ENCODE assay signal across 10 cellular contexts in genomic region chr11:77081976-77082836, GRCh38. TPM values are rescaled to one million over a fixed set of nuclear protein-coding genes. Genes with fewer than 3 reads are reported as not detected.
A peak's percentile ranks its signal among the peaks of the same experiment; 100 is the strongest.
DNase-seq lines count a peak whose midpoint lies in the region; ATAC-seq, FAIRE-seq and TF ChIP-seq lines count a peak whose summit lies in the region.
"Had no signal": no experiment of that assay in that cellular context is flagged by ENCODE, and none has a peak within 500 bp of the region (broad histone marks: within the 10 kb centered on the region; RNA-seq: fewer than 3 reads in every experiment).

No MANE protein-coding gene starts in this region.

- H4K20me1 ChIP-seq in endothelial cell of umbilical vein (replicated peaks; ENCODE audit: control insufficient read depth, extremely low read depth, insufficient read depth, low read length) (no peaks in the 10 kb centered on the region), OCI-LY7 (ENCODE audit: insufficient read depth, low read length) (no peaks in the 10 kb centered on the region)

- H3K79me2 ChIP-seq in endothelial cell of umbilical vein (ENCODE audit: control insufficient read depth, insufficient read depth, low read length) (no peaks in the 10 kb centered on the region), OCI-LY7 (ENCODE audit: insufficient read depth, low read depth, low read length) (no peaks in the 10 kb centered on the region)

- H3K27ac Mint-ChIP-seq in T-cell, result peak overlapping the region; percentile 98 to 99

- H3K27me3 ChIP-seq in AG04450 (ENCODE audit: control insufficient read depth, insufficient read depth, low read length) (no peaks in the 10 kb centered on the region), endothelial cell of umbilical vein (ENCODE audit: control insufficient read depth in 2 of 2, insufficient read depth in 2 of 2, low read length in 2 of 2) (no peaks in the 10 kb centered on the region), neuronal stem cell (ENCODE audit: control insufficient read depth in 3 of 3, insufficient read depth in 3 of 3, low read depth in 1 of 3, low read length in 3 of 3) (peaks cover 0 to 1% (median 0%) of the 10 kb centered on the region in 3 experiments)

- H2BK120ac ChIP-seq in neuronal stem cell (ENCODE audit: low read depth, low read length), result no peak overlapping the region

- no peaks in the 10 kb centered on the region for H3K36me3 Mint-ChIP-seq in T-cell

- H3K14ac ChIP-seq in neuronal stem cell (ENCODE audit: low read length), result peak overlapping the region; percentile 79

- peaks cover 18 to 30% (median 22%) of the 10 kb centered on the region in 3 donors for H3K4me1 Mint-ChIP-seq in T-cell

- H3K9me1 ChIP-seq in endothelial cell of umbilical vein (replicated peaks; ENCODE audit: control insufficient read depth, extremely low read depth, insufficient read depth, low read length), result no peaks in the 10 kb centered on the region

- WGBS in neuronal stem cell (ENCODE audit: extremely low coverage in 2 of 2, insufficient read length in 2 of 2, insufficient replicate concordance in 1 of 2), 2 donors, result no CpG with 5 or more reads among the region's 11 CpGs

- H3K4me1 ChIP-seq in endothelial cell of umbilical vein (ENCODE audit: control insufficient read depth, extremely low read depth, insufficient read depth, low read length), result peaks cover 14% of the 10 kb centered on the region
- peaks cover 2 to 6% of the 10 kb centered on the region in 2 donors for H3K4me1 ChIP-seq in neuronal stem cell (ENCODE audit: control insufficient read depth in 2 of 2, insufficient read depth in 1 of 2, low read depth in 1 of 2, low read length in 2 of 2)
- no peaks in the 10 kb centered on the region for H3K4me1 ChIP-seq in OCI-LY7 (ENCODE audit: insufficient read depth, low read length, poor library complexity, severe bottlenecking)

- no peaks in the 10 kb centered on the region for H3K79me1 ChIP-seq in neuronal stem cell (ENCODE audit: low read depth, low read length)

- no peak for TF ChIP-seq POLR2A in endothelial cell of umbilical vein (IDR thresholded peaks at IDR 0.05; ENCODE audit: low read depth, low read length)

- H2AFZ ChIP-seq in endothelial cell of umbilical vein (ENCODE audit: low read depth, low read length) (peak overlapping the region; percentile 46), neuronal stem cell (ENCODE audit: low read length) (no peak overlapping the region), OCI-LY7 (ENCODE audit: low read length) (no peak overlapping the region)

- DNase-seq in AG04450 (ENCODE audit: low read depth, low spot score) (no peak), T-cell (peak in 3 of 34 experiments; percentile 3 to 26 (median 23)), endothelial cell of umbilical vein (ENCODE audit: low read depth, low spot score) (no peak), neuronal stem cell (ENCODE audit: low spot score) (no peak), OCI-LY7 (ENCODE audit: low spot score) (no peak), NCI-H2081 (lab: John Stamatoyannopoulos, UW) (no peak), GM13977 (ENCODE audit: low spot score) (no peak)

- dilution Hi-C loops in endothelial cell of umbilical vein (cut with MboI; ENCODE audit: extremely low pct_ligation_motif_present, low sequenced_read_pairs), result no loop called here

- no TSS peak for BruUV-seq in endothelial cell of umbilical vein (replicated peaks; lab: Mats Ljungman, UMichigan)
- BruUV-seq in OCI-LY7 (replicated peaks; lab: Mats Ljungman, UMichigan), result no TSS peak

- H2BK15ac ChIP-seq in neuronal stem cell (ENCODE audit: low read length), result peak overlapping the region; percentile 96

- in situ Hi-C loops in GM13977 (cut with MboI; ENCODE audit: low pct_unique_long_range_greater_than_20kb, low sequenced_read_pairs, unreplicated experiment), result no loop called here

- peak overlapping the region; percentile 50 for H4K91ac ChIP-seq in neuronal stem cell (ENCODE audit: low read depth, low read length, poor library complexity)

- no peak overlapping the region for H3K4ac ChIP-seq in neuronal stem cell (ENCODE audit: low read length)

- H3K36me3 ChIP-seq in endothelial cell of umbilical vein (ENCODE audit: control insufficient read depth in 2 of 2, extremely low read depth in 1 of 2, insufficient read depth in 2 of 2, low read length in 2 of 2) (no peaks in the 10 kb centered on the region), neuronal stem cell (replicated peaks in 1 of 2; ENCODE audit: control insufficient read depth in 2 of 2, insufficient read depth in 2 of 2, low read length in 2 of 2) (peaks cover 0 to 44% of the 10 kb centered on the region in 2 donors), OCI-LY7 (ENCODE audit: insufficient read depth, low read length) (no peaks in the 10 kb centered on the region)

- TF ChIP-seq CTCF in AG04450 (IDR thresholded peaks at IDR 0.05; ENCODE audit: low read depth, low read length) (no peak), endothelial cell of umbilical vein (IDR thresholded peaks at IDR 0.05; ENCODE audit: extremely low read depth in 1 of 2, insufficient read depth in 1 of 2, low read depth in 1 of 2, low read length in 2 of 2) (no peak), OCI-LY7 (conservative IDR thresholded peaks at IDR 0.05; ENCODE audit: low read length) (no peak), GM13977 (IDR thresholded peaks at IDR 0.05; ENCODE audit: extremely low read depth, insufficient read depth, missing control alignments) (no peak)

- H3K4me2 ChIP-seq in endothelial cell of umbilical vein (ENCODE audit: insufficient read depth, low read length) (peak overlapping the region; percentile 32), neuronal stem cell (ENCODE audit: insufficient read depth, low read length, poor library complexity, severe bottlenecking) (no peak overlapping the region), OCI-LY7 (ENCODE audit: low read length) (no peak overlapping the region)

- H2BK12ac ChIP-seq in neuronal stem cell (ENCODE audit: low read length), result no peak overlapping the region

- no peak overlapping the region for H4K8ac ChIP-seq in neuronal stem cell (ENCODE audit: low read depth, low read length)

- no peaks in the 10 kb centered on the region for H3K27me3 Mint-ChIP-seq in T-cell

- peak overlapping the region; percentile 32 for H2AK5ac ChIP-seq in neuronal stem cell (ENCODE audit: low read depth, low read length)

- intact Hi-C loops in endothelial cell of umbilical vein (cut with micrococcal nuclease), result loop anchor here (1.0 kb wide), 2 partner anchors 9 to 16 kb away; partner anchors contain the start of gene CAPN5
- intact Hi-C loops in OCI-LY7 (cut with micrococcal nuclease; ENCODE audit: unreplicated experiment), result no loop called here

- H3K4me3 ChIP-seq in AG04450 (ENCODE audit: low read depth, low read length) (no peak overlapping the region), endothelial cell of umbilical vein (replicated peaks in 1 of 3; ENCODE audit: insufficient read depth in 1 of 3, low read depth in 1 of 3, low read length in 3 of 3) (peak overlapping the region in 1 of 3 experiments; percentile 5), neuronal stem cell (ENCODE audit: low read length in 2 of 2) (no peak overlapping the region), OCI-LY7 (ENCODE audit: low read depth, low read length, poor library complexity, severe bottlenecking) (no peak overlapping the region)

- H3K9me3 Mint-ChIP-seq in T-cell, result peaks cover 0 to 7% (median 0%) of the 10 kb centered on the region in 3 donors

- no peaks in the 10 kb centered on the region for H3K9me2 ChIP-seq in OCI-LY7 (ENCODE audit: insufficient read depth, low read length)

- POLR2A ChIA-PET in AG04450 (lab: Yijun Ruan, JAX), result no interaction called here
- POLR2A ChIA-PET in T-cell (lab: Charles Lee), result interaction anchor here in 1 of 2 donors (0.5 to 1.2 kb wide), 3 partner anchors 14 to 283 kb away, joined by 3 to 11 read pairs (median 5); no protein-coding TSS in a partner anchor
- POLR2A ChIA-PET in endothelial cell of umbilical vein (lab: Charles Lee), result interaction anchor here (0.6 to 1.3 kb wide), 4 partner anchors 9 to 35 kb away, joined by 3 to 6 read pairs (median 5); partner anchors contain the start of gene CAPN5
- POLR2A ChIA-PET in OCI-LY7 (lab: Charles Lee), result no interaction called here

- CTCF ChIA-PET in AG04450 (lab: Charles Lee), result interaction anchor here (0.8 to 5.0 kb wide), 5 partner anchors 9 to 44 kb away, joined by 3 to 53 read pairs (median 3); no protein-coding TSS in a partner anchor
- CTCF ChIA-PET in T-cell (lab: Charles Lee), result interaction anchor here (0.6 to 2.5 kb wide), 4 partner anchors 8 to 34 kb away, joined by 3 to 9 read pairs (median 4); no protein-coding TSS in a partner anchor
- CTCF ChIA-PET in endothelial cell of umbilical vein (lab: Charles Lee), result interaction anchor here (0.8 to 4.6 kb wide), 16 partner anchors 9 to 359 kb away, joined by 3 to 98 read pairs (median 4); partner anchors contain the start of gene CAPN5
- CTCF ChIA-PET in OCI-LY7 (lab: Charles Lee; ENCODE audit: unreplicated experiment), result no interaction called here

- H3K9me3 ChIP-seq in AG04450 (ENCODE audit: control insufficient read depth, insufficient read depth, low read length), result no peaks in the 10 kb centered on the region
- H3K9me3 ChIP-seq in endothelial cell of umbilical vein (replicated peaks; ENCODE audit: control insufficient read depth, insufficient read depth, low read length), result no peaks in the 10 kb centered on the region
- peaks cover 2 to 14% of the 10 kb centered on the region in 2 donors for H3K9me3 ChIP-seq in neuronal stem cell (replicated peaks in 1 of 2; ENCODE audit: control insufficient read depth in 2 of 2, insufficient read depth in 1 of 2, low read depth in 1 of 2, low read length in 2 of 2)
- peaks cover 7% of the 10 kb centered on the region; the same call in 1 of the 2 replicates for H3K9me3 ChIP-seq in OCI-LY7 (ENCODE audit: low read length)

- H2BK5ac ChIP-seq in neuronal stem cell (ENCODE audit: low read length), result no peak overlapping the region

- no peak for FAIRE-seq in endothelial cell of umbilical vein (lab: Jason Lieb, UNC)

- H3K4me3 Mint-ChIP-seq in T-cell, result peak overlapping the region; percentile 64 to 75 (median 73)

- ATAC-seq in T-cell (replicated peaks in 1 of 4), result peak; percentile 20 to 43 (median 30)
- no peak for ATAC-seq in HG03469 (IDR thresholded peaks at IDR 0.05; ENCODE audit: unreplicated experiment)

- H3K23ac ChIP-seq in neuronal stem cell (ENCODE audit: low read depth, low read length, poor library complexity), result peak overlapping the region; percentile 31

- peak overlapping the region; percentile 64 for H3K18ac ChIP-seq in neuronal stem cell (ENCODE audit: low read length)

- H3K9ac ChIP-seq in endothelial cell of umbilical vein (replicated peaks; ENCODE audit: extremely low read depth, insufficient read depth, low read length) (no peak overlapping the region), neuronal stem cell (ENCODE audit: low read depth, low read length, poor library complexity) (peak overlapping the region; percentile 44)

- H3K27ac ChIP-seq in AG04450 (ENCODE audit: low read depth, low read length) (peak overlapping the region; percentile 39), endothelial cell of umbilical vein (ENCODE audit: insufficient read depth, low read depth, low read length) (no peak overlapping the region), neuronal stem cell (replicated peaks; ENCODE audit: low read length) (no peak overlapping the region), OCI-LY7 (ENCODE audit: low read depth, low read length, poor library complexity, severe bottlenecking) (no peak overlapping the region)
- H3K27ac ChIP-seq: epithelial cell of prostate had no signal

RNA-seq across cellular contexts. Expression of gene CAPN5, which starts 15.4 kb away (rescaled TPM):
- 18.6 and 22.8 TPM in 2 replicates for polyA plus RNA-seq in AG04450 (2011; rRNA removed)
- 19.5 and 24.8 TPM in 2 replicates for polyA minus RNA-seq in AG04450 (2011; rRNA and poly(A)+ RNA removed)
- total RNA-seq in T-cell, result 1 to 10 TPM; 3.1 to 6.4 (median 4.0) TPM
- 14.3 and 15.0 TPM in 2 replicates for total RNA-seq in endothelial cell of umbilical vein
- 16.6 and 17.0 TPM in 2 replicates for polyA plus RNA-seq in endothelial cell of umbilical vein
- polyA plus RNA-seq in endothelial cell of umbilical vein (2011; cell fraction: cytosol; rRNA removed), result 9.6 and 11.1 TPM in 2 replicates
- 36.2 and 38.8 TPM in 2 replicates for polyA plus RNA-seq in endothelial cell of umbilical vein (2011; cell fraction: nucleus; rRNA removed)
- polyA plus RNA-seq in endothelial cell of umbilical vein (2012), result 18.8 and 22.0 TPM in 2 replicates
- 10.2 and 11.7 TPM in 2 replicates for polyA minus RNA-seq in endothelial cell of umbilical vein
- not detected for polyA minus RNA-seq in endothelial cell of umbilical vein (2011; cell fraction: cytosol; rRNA and poly(A)+ RNA removed)
- polyA minus RNA-seq in endothelial cell of umbilical vein (2011; cell fraction: nucleus; rRNA and poly(A)+ RNA removed), result 9.4 and 11.9 TPM in 2 replicates
- polyA plus RNA-seq in neuronal stem cell (2013, experiment 1 of 2), result 7.6 TPM
- polyA plus RNA-seq in neuronal stem cell (2013, experiment 2 of 2), result 8.0 TPM
- total RNA-seq in OCI-LY7 (2014; rRNA removed; shearing (Covaris generic)), result 0.98 and 1.4 TPM in 2 replicates
- total RNA-seq in OCI-LY7 (2022), result 1.5 TPM in 2 replicates

RNA-seq across cellular contexts. Expression of gene OMP, which starts 20.4 kb away (rescaled TPM):
- not detected in 2 replicates for polyA plus RNA-seq in AG04450 (2011; rRNA removed)
- 0.65 and 0.78 TPM in 2 replicates for polyA minus RNA-seq in AG04450 (2011; rRNA and poly(A)+ RNA removed)
- under 1 TPM in 1 of 5 donors, not detected in 4; 0.79 TPM for total RNA-seq in T-cell
- 0.76 and 0.80 TPM in 2 replicates for total RNA-seq in endothelial cell of umbilical vein
- 0.30 TPM in 1 of 2 replicates, not detected in the other for polyA plus RNA-seq in endothelial cell of umbilical vein
- polyA plus RNA-seq in endothelial cell of umbilical vein (2011; cell fraction: cytosol; rRNA removed), result not detected in 2 replicates
- 0.91 TPM in 1 of 2 replicates, not detected in the other for polyA plus RNA-seq in endothelial cell of umbilical vein (2011; cell fraction: nucleus; rRNA removed)
- polyA plus RNA-seq in endothelial cell of umbilical vein (2012), result not detected in 2 replicates
- polyA minus RNA-seq in endothelial cell of umbilical vein, result 1.6 TPM in 1 of 2 replicates, not detected in the other
- not detected for polyA minus RNA-seq in endothelial cell of umbilical vein (2011; cell fraction: cytosol; rRNA and poly(A)+ RNA removed)
- polyA minus RNA-seq in endothelial cell of umbilical vein (2011; cell fraction: nucleus; rRNA and poly(A)+ RNA removed), result 1.3 and 2.8 TPM in 2 replicates
- polyA plus RNA-seq in neuronal stem cell (2013, experiment 1 of 2), result not detected
- polyA plus RNA-seq in neuronal stem cell (2013, experiment 2 of 2), result not detected
- not detected in 2 replicates for total RNA-seq in OCI-LY7 (2014; rRNA removed; shearing (Covaris generic))
- total RNA-seq in OCI-LY7 (2022), result not detected in 2 replicates
- total RNA-seq: lung microvascular endothelial cell had no signal

RNA-seq across cellular contexts. Expression of gene MYO7A, which starts 45.8 kb away (rescaled TPM):
- polyA plus RNA-seq in AG04450 (2011; rRNA removed) (not detected in 2 replicates), endothelial cell of umbilical vein (1.1 and 1.3 TPM in 2 replicates)
- not detected in 2 replicates for polyA minus RNA-seq in AG04450 (2011; rRNA and poly(A)+ RNA removed)
- total RNA-seq in T-cell (1 to 10 TPM in 1 of 5 donors, under 1 TPM in 4; 0.15 to 1.7 (median 0.44) TPM), endothelial cell of umbilical vein (1.4 and 3.6 TPM in 2 replicates), OCI-LY7 (2022) (not detected in 2 replicates)
- 0.94 and 0.96 TPM in 2 replicates for polyA plus RNA-seq in endothelial cell of umbilical vein (2011; cell fraction: cytosol; rRNA removed)
- polyA plus RNA-seq in endothelial cell of umbilical vein (2011; cell fraction: nucleus; rRNA removed), result 3.6 and 4.3 TPM in 2 replicates
- 0.20 and 0.29 TPM in 2 replicates for polyA plus RNA-seq in endothelial cell of umbilical vein (2012)
- polyA minus RNA-seq in endothelial cell of umbilical vein, result 1.0 and 1.3 TPM in 2 replicates
- not detected for polyA minus RNA-seq in endothelial cell of umbilical vein (2011; cell fraction: cytosol; rRNA and poly(A)+ RNA removed)
- polyA minus RNA-seq in endothelial cell of umbilical vein (2011; cell fraction: nucleus; rRNA and poly(A)+ RNA removed), result 1.4 and 1.9 TPM in 2 replicates
- 0.71 TPM for polyA plus RNA-seq in neuronal stem cell (2013, experiment 1 of 2)
- polyA plus RNA-seq in neuronal stem cell (2013, experiment 2 of 2), result 0.60 TPM
- total RNA-seq in OCI-LY7 (2014; rRNA removed; shearing (Covaris generic)), result not detected in 2 replicates

RNA-seq across cellular contexts. Expression of gene B3GNT6, which starts 48.0 kb away (rescaled TPM):
- polyA plus RNA-seq in AG04450 (2011; rRNA removed), result not detected in 2 replicates
- polyA minus RNA-seq in AG04450 (2011; rRNA and poly(A)+ RNA removed), result not detected in 2 replicates
- total RNA-seq in T-cell, result under 1 TPM in 1 of 5 donors, not detected in 4; 0.19 TPM
- not detected in 2 replicates for total RNA-seq in endothelial cell of umbilical vein
- polyA plus RNA-seq in endothelial cell of umbilical vein, result not detected in 2 replicates
- polyA plus RNA-seq in endothelial cell of umbilical vein (2011; cell fraction: cytosol; rRNA removed), result not detected in 2 replicates
- not detected in 2 replicates for polyA plus RNA-seq in endothelial cell of umbilical vein (2011; cell fraction: nucleus; rRNA removed)
- polyA plus RNA-seq in endothelial cell of umbilical vein (2012), result not detected in 2 replicates
- polyA minus RNA-seq in endothelial cell of umbilical vein, result not detected in 2 replicates
- not detected for polyA minus RNA-seq in endothelial cell of umbilical vein (2011; cell fraction: cytosol; rRNA and poly(A)+ RNA removed)
- not detected in 2 replicates for polyA minus RNA-seq in endothelial cell of umbilical vein (2011; cell fraction: nucleus; rRNA and poly(A)+ RNA removed)
- polyA plus RNA-seq in neuronal stem cell (2013, experiment 1 of 2), result not detected
- polyA plus RNA-seq in neuronal stem cell (2013, experiment 2 of 2), result not detected
- not detected in 2 replicates for total RNA-seq in OCI-LY7 (2014; rRNA removed; shearing (Covaris generic))
- not detected in 2 replicates for total RNA-seq in OCI-LY7 (2022)
- total RNA-seq: lung microvascular endothelial cell had no signal
